Comparison of ENCODE assay signal across 11 cellular contexts in genomic region chr18:57806891-57807280, GRCh38. TPM values are rescaled to one million over a fixed set of nuclear protein-coding genes. Genes with fewer than 3 reads are reported as not detected.
DNase-seq lines count a peak whose midpoint lies in the region; ATAC-seq, FAIRE-seq and TF ChIP-seq lines count a peak whose summit lies in the region.
"Had no signal": no experiment of that assay in that cellular context is flagged by ENCODE, and none has a peak within 500 bp of the region (broad histone marks: within the 10 kb centered on the region; RNA-seq: fewer than 3 reads in every experiment).

No MANE protein-coding gene starts in this region.

- POLR2A ChIA-PET in SK-N-SH (lab: Yijun Ruan, JAX), result no interaction called here

- ATAC-seq in HG02852 (IDR thresholded peaks at IDR 0.05; ENCODE audit: unreplicated experiment), result no peak
- ATAC-seq in GM21529 (IDR thresholded peaks at IDR 0.05; ENCODE audit: unreplicated experiment), result no peak

- CTCF ChIA-PET in SK-N-SH (lab: Yijun Ruan, JAX), result no interaction called here

- TF ChIP-seq CTCF in SK-N-SH (IDR thresholded peaks at IDR 0.05) (no peak), kidney (IDR thresholded peaks at IDR 0.05; ENCODE audit: borderline replicate concordance, extremely low read depth, insufficient read depth) (no peak)

- peaks cover 51% of the 10 kb centered on the region for H3F3A ChIP-seq in SK-N-SH (replicated peaks; ENCODE audit: insufficient read depth)

- peaks cover 34% of the 10 kb centered on the region for H3K79me2 ChIP-seq in SK-N-SH (ENCODE audit: insufficient read depth)

- peak; percentile 31 to 93; a peak in 3 of 4 replicates for TF ChIP-seq EP300 in SK-N-SH (IDR thresholded peaks at IDR 0.05; ENCODE audit: borderline replicate concordance in 1 of 2, low read depth in 1 of 2, low read length in 1 of 2)

- H3K9me3 ChIP-seq in SK-N-SH, result no peaks in the 10 kb centered on the region
- peaks cover 0 to 2% of the 10 kb centered on the region in 2 donors for H3K9me3 ChIP-seq in kidney (ENCODE audit: control insufficient read depth in 1 of 2, low read length in 2 of 2)

- intact Hi-C loops in kidney (cut with DNase I), result no loop called here

- 2% methylated on average over 3 of the region's 3 CpGs for WGBS in SK-N-SH (ENCODE audit: low lambda C conversion rate)

- H3K36me3 ChIP-seq in SK-N-SH (replicated peaks in 1 of 2; ENCODE audit: control insufficient read depth in 1 of 2, insufficient read depth in 2 of 2, low read length in 1 of 2) (no peaks in the 10 kb centered on the region), kidney (ENCODE audit: control insufficient read depth in 1 of 2, insufficient read depth in 2 of 2, low read length in 2 of 2) (no peaks in the 10 kb centered on the region)

- DNase-seq in GM04504 (ENCODE audit: low read depth), result peak; percentile 75
- no peak for DNase-seq in SK-N-SH
- peak; percentile 95 for DNase-seq in fibroblast of peridontal ligament (ENCODE audit: extremely low read depth)
- peak; percentile 78 for DNase-seq in stromal cell of bone marrow (ENCODE audit: low read depth)
- no peak for DNase-seq in kidney
- DNase-seq in OCI-M1 (lab: John Stamatoyannopoulos, UW), result no peak
- DNase-seq: activated CD4-positive, alpha-beta memory T cell treated with anti-CD3 and anti-CD28 coated beads, Interleukin-2, amount 10 ng/mL, durations not matched to agents 7 days and 5 days; GDM1; nucleus accumbens had no signal

- H4K20me1 ChIP-seq in SK-N-SH (ENCODE audit: insufficient read depth), result 0 out of 2 replicates have a peak, but pooled peaks cover 5% of the 10 kb centered on the region

- no peaks in the 10 kb centered on the region for H3K27me3 ChIP-seq in SK-N-SH (ENCODE audit: insufficient read depth)

- no peak for FAIRE-seq in kidney (lab: Jason Lieb, UNC)

- H3K4me3 ChIP-seq in SK-N-SH (ENCODE audit: low read depth in 2 of 2, low read length in 1 of 2) (peak overlapping the region; percentile 7 to 38; a peak in 2 of 4 replicates), kidney (ENCODE audit: low read length in 2 of 2) (no peak overlapping the region)

- H2AFZ ChIP-seq in SK-N-SH (ENCODE audit: low read depth), result no peak overlapping the region

- peak overlapping the region; percentile 87 for H3K9ac ChIP-seq in SK-N-SH
- H3K9ac ChIP-seq in kidney (ENCODE audit: low read length in 2 of 2), result no peak overlapping the region

- TF ChIP-seq RAD21 in SK-N-SH (IDR thresholded peaks at IDR 0.05; ENCODE audit: low read length), result no peak

- peaks cover 7 to 36% of the 10 kb centered on the region in 2 experiments for H3K4me1 ChIP-seq in SK-N-SH (ENCODE audit: control insufficient read depth in 1 of 2, insufficient read depth in 2 of 2, low read depth in 1 of 2, low read length in 1 of 2)
- H3K4me1 ChIP-seq in kidney (ENCODE audit: control insufficient read depth in 1 of 2, insufficient read depth in 1 of 2, low read depth in 1 of 2, low read length in 2 of 2), result peaks cover 0 to 10% of the 10 kb centered on the region in 2 donors

- H3K4me2 ChIP-seq in SK-N-SH, result peak overlapping the region; percentile 79

- no peaks in the 10 kb centered on the region for H3K9me2 ChIP-seq in SK-N-SH

- peak overlapping the region; percentile 84 to 100; a peak in 3 of 4 replicates for H3K27ac ChIP-seq in SK-N-SH (ENCODE audit: low read depth in 2 of 2, low read length in 1 of 2)
- no peak overlapping the region for H3K27ac ChIP-seq in kidney (ENCODE audit: low read depth in 2 of 2, low read length in 2 of 2)

TF ChIP-seq in SK-N-SH, 30 proteins besides CTCF, POLR2A, EP300 and RAD21 (continues in another document):
- peak; percentile 94 for TF ChIP-seq NFIC (IDR thresholded peaks at IDR 0.05; ENCODE audit: borderline replicate concordance)
- TF ChIP-seq POLR2AphosphoS5 (IDR thresholded peaks at IDR 0.05; ENCODE audit: low read depth, low read length), result peak; percentile 67; the same call in 1 of the 2 replicates
- no peak for TF ChIP-seq YY1 (IDR thresholded peaks at IDR 0.05; ENCODE audit: low read depth)
- TF ChIP-seq NRF1 (IDR thresholded peaks at IDR 0.05; ENCODE audit: low read depth, low read length), result no peak
- peak; percentile 93 for TF ChIP-seq TCF12 (IDR thresholded peaks at IDR 0.05)
- no peak for TF ChIP-seq REST (IDR thresholded peaks at IDR 0.05; ENCODE audit: low read depth, low read length)
- no peak for TF ChIP-seq MXI1 (IDR thresholded peaks at IDR 0.05; ENCODE audit: low read depth, low read length)
- no peak for TF ChIP-seq ELF1 (IDR thresholded peaks at IDR 0.05)
- TF ChIP-seq CHD2 (IDR thresholded peaks at IDR 0.05; ENCODE audit: low read length, partially characterized antibody), result no peak
- no peak for TF ChIP-seq RFX5 (IDR thresholded peaks at IDR 0.05; ENCODE audit: low read length)
- no peak; the same call in 1 of the 2 replicates for TF ChIP-seq TAF1 (IDR thresholded peaks at IDR 0.05; ENCODE audit: borderline replicate concordance, low read depth, low read length)
- peak; percentile 74; the same call in 1 of the 2 replicates for TF ChIP-seq MEF2A (IDR thresholded peaks at IDR 0.05; ENCODE audit: borderline replicate concordance, low read depth)
- peak; percentile 63; the same call in 1 of the 2 replicates for TF ChIP-seq FOXM1 (IDR thresholded peaks at IDR 0.05; ENCODE audit: low read depth)
- TF ChIP-seq, protein P1, sequence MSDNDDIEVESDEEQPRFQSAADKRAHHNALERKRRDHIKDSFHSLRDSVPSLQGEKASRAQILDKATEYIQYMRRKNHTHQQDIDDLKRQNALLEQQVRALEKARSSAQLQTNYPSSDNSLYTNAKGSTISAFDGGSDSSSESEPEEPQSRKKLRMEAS (IDR thresholded peaks at IDR 0.05; ENCODE audit: low read depth), result peak; percentile 35; the same call in 1 of the 2 replicates
- no peak for TF ChIP-seq FOXJ3 (CRISPR knock-in tag; IDR thresholded peaks at IDR 0.05)
- TF ChIP-seq SIN3A (IDR thresholded peaks at IDR 0.05; ENCODE audit: borderline replicate concordance, low read depth, low read length), result peak; percentile 66; the same call in 1 of the 2 replicates
- TF ChIP-seq RCOR1 (IDR thresholded peaks at IDR 0.05; ENCODE audit: low read length), result no peak
- TF ChIP-seq USF2 (IDR thresholded peaks at IDR 0.05; ENCODE audit: borderline replicate concordance, low read depth, low read length), result no peak
- TF ChIP-seq, protein P2, sequence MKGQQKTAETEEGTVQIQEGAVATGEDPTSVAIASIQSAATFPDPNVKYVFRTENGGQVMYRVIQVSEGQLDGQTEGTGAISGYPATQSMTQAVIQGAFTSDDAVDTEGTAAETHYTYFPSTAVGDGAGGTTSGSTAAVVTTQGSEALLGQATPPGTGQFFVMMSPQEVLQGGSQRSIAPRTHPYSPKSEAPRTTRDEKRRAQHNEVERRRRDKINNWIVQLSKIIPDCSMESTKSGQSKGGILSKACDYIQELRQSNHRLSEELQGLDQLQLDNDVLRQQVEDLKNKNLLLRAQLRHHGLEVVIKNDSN (IDR thresholded peaks at IDR 0.05; ENCODE audit: borderline replicate concordance, low read depth), result no peak
- TF ChIP-seq, protein P3, sequence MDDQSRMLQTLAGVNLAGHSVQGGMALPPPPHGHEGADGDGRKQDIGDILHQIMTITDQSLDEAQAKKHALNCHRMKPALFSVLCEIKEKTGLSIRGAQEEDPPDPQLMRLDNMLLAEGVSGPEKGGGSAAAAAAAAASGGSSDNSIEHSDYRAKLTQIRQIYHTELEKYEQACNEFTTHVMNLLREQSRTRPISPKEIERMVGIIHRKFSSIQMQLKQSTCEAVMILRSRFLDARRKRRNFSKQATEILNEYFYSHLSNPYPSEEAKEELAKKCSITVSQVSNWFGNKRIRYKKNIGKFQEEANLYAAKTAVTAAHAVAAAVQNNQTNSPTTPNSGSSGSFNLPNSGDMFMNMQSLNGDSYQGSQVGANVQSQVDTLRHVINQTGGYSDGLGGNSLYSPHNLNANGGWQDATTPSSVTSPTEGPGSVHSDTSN (IDR thresholded peaks at IDR 0.05), result peak; percentile 93
- peak; percentile 92 for TF ChIP-seq FOSL2 (IDR thresholded peaks at IDR 0.05; ENCODE audit: borderline replicate concordance, low read depth)
- TF ChIP-seq TEAD4 (IDR thresholded peaks at IDR 0.05; ENCODE audit: borderline replicate concordance, insufficient read depth), result peak; percentile 95

RNA-seq across cellular contexts. Expression of gene ATP8B1, which starts 3.8 kb away (rescaled TPM):
- polyA plus RNA-seq in SK-N-SH (2012; rRNA removed) (43.8 and 60.4 TPM in 2 replicates), kidney (ENCODE audit: insufficient read depth, low read depth, low replicate concordance) (5.2 TPM)
- 52.8 and 56.2 TPM in 2 replicates for polyA plus RNA-seq in SK-N-SH (2012; cell fraction: cytosol; rRNA removed)
- 38.6 and 73.5 TPM in 2 replicates for polyA plus RNA-seq in SK-N-SH (2012; cell fraction: nucleus; rRNA removed)
- total RNA-seq in kidney, result 40.8 TPM
- total RNA-seq: activated CD4-positive, alpha-beta memory T cell treated with anti-CD3 and anti-CD28 coated beads, Interleukin-2, amount 10 ng/mL, durations not matched to agents 7 days and 5 days had no signal

Comparison
In these comparisons a context has a peak if more than half of its experiments do, and no peak if none do; other contexts are left out.
1. DNase-seq: peak in GM04504 (single experiment), fibroblast of peridontal ligament (single experiment) and stromal cell of bone marrow (single experiment); none in SK-N-SH (single experiment), kidney (single experiment) and OCI-M1 (single experiment).
2. H3K27ac ChIP-seq: peak in SK-N-SH (2 of 2); none in kidney (0 of 2).
3. H3K4me3 ChIP-seq: peak in SK-N-SH (2 of 2); none in kidney (0 of 2).